In genomic region chr17:50858486-50859225, GRCh38 we compare ENCODE assay signal across 16 cellular contexts. TPM values are rescaled to one million over a fixed set of nuclear protein-coding genes. Genes with fewer than 3 reads are reported as not detected.
DNase-seq lines count a peak whose midpoint lies in the region; ATAC-seq and TF ChIP-seq lines count a peak whose summit lies in the region.
"Had no signal": no experiment of that assay in that cellular context is flagged by ENCODE, and none has a peak within 500 bp of the region (broad histone marks: within the 10 kb centered on the region; RNA-seq: fewer than 3 reads in every experiment).

No MANE protein-coding gene starts in this region.

- H3K36me3 Mint-ChIP-seq in activated T-helper 17 cell treated with anti-CD3 and anti-CD28 coated beads, Interleukin-2, amount 50 U/mL, for 72 hours (ENCODE audit: low read depth): peaks cover 25% of the 10 kb centered on the region

- peaks cover 19% of the 10 kb centered on the region for H3K4me1 Mint-ChIP-seq in activated T-helper 17 cell treated with anti-CD3 and anti-CD28 coated beads, Interleukin-2, amount 50 U/mL, for 72 hours

- no peaks in the 10 kb centered on the region for H3K9me3 Mint-ChIP-seq in activated T-helper 17 cell treated with anti-CD3 and anti-CD28 coated beads, Interleukin-2, amount 50 U/mL, for 72 hours
- H3K9me3 Mint-ChIP-seq: CD14-positive monocyte; CD8-positive, alpha-beta T cell; HFFc6 had no signal

- H3K27me3 ChIP-seq in H7 (ENCODE audit: control insufficient read depth, insufficient read depth, low read length) (no peaks in the 10 kb centered on the region), gastrocnemius medialis (no peaks in the 10 kb centered on the region), upper lobe of left lung (no peaks in the 10 kb centered on the region), gastroesophageal sphincter (no peaks in the 10 kb centered on the region)

- H3K4me1 ChIP-seq in gastrocnemius medialis (peaks cover 35 to 43% of the 10 kb centered on the region in 2 donors), upper lobe of left lung (peaks cover 14 to 38% (median 26%) of the 10 kb centered on the region in 4 donors), gastroesophageal sphincter (peaks cover 0 to 40% (median 0%) of the 10 kb centered on the region in 3 donors)

- ATAC-seq in left lobe of liver (no peak), gastrocnemius medialis (no peak), upper lobe of left lung (ENCODE audit: low FRiP score in 2 of 2) (no peak), gastroesophageal sphincter (no peak)
- ATAC-seq in activated T-helper 17 cell treated with anti-CD3 and anti-CD28 coated beads, Interleukin-2, amount 50 U/mL, for 72 hours (replicated peaks): no peak
- ATAC-seq: CD8-positive, alpha-beta T cell had no signal

- TF ChIP-seq EP300 in upper lobe of left lung (IDR thresholded peaks at IDR 0.05) (no peak), gastroesophageal sphincter (IDR thresholded peaks at IDR 0.05) (no peak)

- H3K4me3 ChIP-seq in H7 (ENCODE audit: insufficient read depth, low read depth, low read length) (no peak overlapping the region), gastrocnemius medialis (no peak overlapping the region), upper lobe of left lung (no peak overlapping the region), gastroesophageal sphincter (no peak overlapping the region)
- H3K4me3 ChIP-seq: A549 had no signal

- H3K9me3 ChIP-seq in gastrocnemius medialis (no peaks in the 10 kb centered on the region), upper lobe of left lung (no peaks in the 10 kb centered on the region), gastroesophageal sphincter (no peaks in the 10 kb centered on the region)
- H3K9me3 ChIP-seq: A549 had no signal

- TF ChIP-seq POLR2A in gastrocnemius medialis (IDR thresholded peaks at IDR 0.05) (no peak), upper lobe of left lung (IDR thresholded peaks at IDR 0.05) (no peak), gastroesophageal sphincter (IDR thresholded peaks at IDR 0.05) (no peak)

- TF ChIP-seq CTCF in gastrocnemius medialis (IDR thresholded peaks at IDR 0.05 in 4 of 5, conservative IDR thresholded peaks at IDR 0.05 in 1 of 5): no peak
- no peak for TF ChIP-seq CTCF in upper lobe of left lung (IDR thresholded peaks at IDR 0.05)
- TF ChIP-seq CTCF in gastroesophageal sphincter (IDR thresholded peaks at IDR 0.05): no peak

- H3K27ac Mint-ChIP-seq in activated T-helper 17 cell treated with anti-CD3 and anti-CD28 coated beads, Interleukin-2, amount 50 U/mL, for 72 hours: no peak overlapping the region
- H3K27ac Mint-ChIP-seq: CD14-positive monocyte; CD8-positive, alpha-beta T cell; HFFc6 had no signal

- H3K36me3 ChIP-seq in H7 (replicated peaks; ENCODE audit: control insufficient read depth, insufficient read depth, low read length) (peaks cover 9% of the 10 kb centered on the region), gastrocnemius medialis (peaks cover 0 to 20% of the 10 kb centered on the region in 2 donors), upper lobe of left lung (peaks cover 5 to 24% (median 10%) of the 10 kb centered on the region in 4 donors), gastroesophageal sphincter (peaks cover 0 to 17% of the 10 kb centered on the region in 2 donors)

- intact Hi-C loops in gastrocnemius medialis (cut with DNase I; ENCODE audit: low total_unique reads): loop anchor here (10.0 kb wide), 1 partner anchor 196 kb away; no protein-coding TSS in a partner anchor

- 82 to 86% methylated on average over 12 of the region's 12 CpGs for WGBS in upper lobe of left lung, 2 donors
- 84 to 93% methylated on average over 10 to 12 of the region's 12 CpGs for WGBS in gastroesophageal sphincter (ENCODE audit: low coverage in 1 of 2), 2 donors

- H3K4me3 Mint-ChIP-seq in activated T-helper 17 cell treated with anti-CD3 and anti-CD28 coated beads, Interleukin-2, amount 50 U/mL, for 72 hours: no peak overlapping the region
- H3K4me3 Mint-ChIP-seq: CD14-positive monocyte; CD8-positive, alpha-beta T cell; HFFc6 had no signal

- DNase-seq in H7 (peak; percentile 3), left lobe of liver (ENCODE audit: low spot score) (peak; percentile 59), gastrocnemius medialis (no peak), upper lobe of left lung (no peak), globus pallidus (ENCODE audit: low spot score) (no peak)
- DNase-seq: CD8-positive, alpha-beta T cell; COR-L47; DMS153; DMS79 treated with DMSO at 0.1 percent for 48 hours; EL; HCEC 1CT; HFFc6 had no signal

- no peaks in the 10 kb centered on the region for H3K27me3 Mint-ChIP-seq in activated T-helper 17 cell treated with anti-CD3 and anti-CD28 coated beads, Interleukin-2, amount 50 U/mL, for 72 hours

- peak overlapping the region; percentile 98 to 100 (median 99) for H3K27ac ChIP-seq in gastrocnemius medialis
- peak overlapping the region in 3 of 4 donors; percentile 22 to 59 (median 26) for H3K27ac ChIP-seq in upper lobe of left lung
- H3K27ac ChIP-seq in gastroesophageal sphincter: peak overlapping the region in 1 of 4 donors; percentile 100
- H3K27ac ChIP-seq: A549 had no signal

- in situ Hi-C loops in gastrocnemius medialis (cut with MboI; ENCODE audit: low sequenced_read_pairs in 4 of 4): loop anchor here in 2 of 4 donors (25.0 kb wide), 1 partner anchor 304 kb away; the partner anchor contains the start of genes NME1 (in 2 of the 2) and NME2 (in 2 of the 2)

RNA-seq across cellular contexts. Expression of gene TOB1, which starts 7.5 kb away (rescaled TPM):
- 5.2 and 8.6 TPM in 2 replicates for total RNA-seq in H7 (2014; rRNA removed; shearing (Covaris generic))
- total RNA-seq in left lobe of liver (209 TPM), gastrocnemius medialis (10 to 100 TPM; 13.6 to 53.5 (median 28.2) TPM), upper lobe of left lung (10 to 100 TPM; 16.0 to 98.5 (median 53.5) TPM), gastroesophageal sphincter (10 to 100 TPM; 27.8 to 47.2 (median 29.6) TPM)
- 10 to 100 TPM; 33.1 to 40.8 TPM for total RNA-seq in activated T-helper 17 cell treated with anti-CD3 and anti-CD28 coated beads, Interleukin-2, amount 50 U/mL, for 72 hours

RNA-seq across cellular contexts. Expression of gene WFIKKN2, which starts 23.3 kb away (rescaled TPM):
- not detected in 2 replicates for total RNA-seq in H7 (2014; rRNA removed; shearing (Covaris generic))
- total RNA-seq in left lobe of liver: 0.08 TPM
- total RNA-seq in gastrocnemius medialis: under 1 TPM in 3 of 4 donors, not detected in 1; 0.09 to 0.22 (median 0.20) TPM
- under 1 TPM in 1 of 6 donors, not detected in 5; 0.23 TPM for total RNA-seq in upper lobe of left lung
- not detected for total RNA-seq in activated T-helper 17 cell treated with anti-CD3 and anti-CD28 coated beads, Interleukin-2, amount 50 U/mL, for 72 hours
- total RNA-seq in gastroesophageal sphincter: under 1 TPM; 0.16 to 0.69 (median 0.36) TPM
- total RNA-seq: CD8-positive, alpha-beta T cell had no signal

Comparison
In these comparisons a context has a peak if more than half of its experiments do, and no peak if none do; other contexts are left out.
1. DNase-seq: peak in H7 (single experiment) and left lobe of liver (single experiment); none in gastrocnemius medialis (0 of 2), upper lobe of left lung (0 of 2) and globus pallidus (single experiment).